14 cellular contexts compared by ENCODE assay signal in genomic region chr16:20762404-20763123, GRCh38. TPM values are rescaled to one million over a fixed set of nuclear protein-coding genes. Genes with fewer than 3 reads are reported as not detected.
DNase-seq lines count a peak whose midpoint lies in the region; ATAC-seq, FAIRE-seq and TF ChIP-seq lines count a peak whose summit lies in the region.
"Had no signal": no experiment of that assay in that cellular context is flagged by ENCODE, and none has a peak within 500 bp of the region (broad histone marks: within the 10 kb centered on the region; RNA-seq: fewer than 3 reads in every experiment).

No MANE protein-coding gene starts in this region.

- H3K27me3 ChIP-seq in breast epithelium (no peaks in the 10 kb centered on the region), mucosa of rectum (ENCODE audit: control insufficient read depth in 2 of 2, insufficient read depth in 2 of 2, low read length in 2 of 2) (no peaks in the 10 kb centered on the region), upper lobe of right lung (no peaks in the 10 kb centered on the region)
- H3K27me3 ChIP-seq: BLaER1 had no signal

- peak overlapping the region in 1 of 2 donors; percentile 70 for H3K27ac ChIP-seq in breast epithelium
- peak overlapping the region; percentile 76 to 83 for H3K27ac ChIP-seq in mucosa of rectum (ENCODE audit: low read depth in 2 of 2, low read length in 2 of 2)
- peak overlapping the region; percentile 88 for H3K27ac ChIP-seq in upper lobe of right lung
- H3K27ac ChIP-seq: BLaER1 had no signal

- intact Hi-C loops in MCF 10A (cut with micrococcal nuclease): no loop called here
- intact Hi-C loops in breast epithelium (cut with DNase I; ENCODE audit: low total_unique reads): no loop called here
- intact Hi-C loops in upper lobe of right lung (cut with DNase I): no loop called here

- BruUV-seq in MCF 10A (replicated peaks; lab: Mats Ljungman, UMichigan): no TSS peak

- no peak for FAIRE-seq in RCC 7860 (lab: Jason Lieb, UNC)
- FAIRE-seq: small intestine had no signal

- H3K9me3 Mint-ChIP-seq in MCF 10A (ENCODE audit: unreplicated experiment) (no peaks in the 10 kb centered on the region), endothelial cell (ENCODE audit: unreplicated experiment) (no peaks in the 10 kb centered on the region)
- no peaks in the 10 kb centered on the region for H3K9me3 Mint-ChIP-seq in activated T-helper 17 cell treated with anti-CD3 and anti-CD28 coated beads, Interleukin-2, amount 50 U/mL, for 72 hours

- H3K4me1 Mint-ChIP-seq in MCF 10A (ENCODE audit: insufficient read depth, unreplicated experiment) (peaks cover 12% of the 10 kb centered on the region), endothelial cell (ENCODE audit: unreplicated experiment) (peaks cover 5% of the 10 kb centered on the region)
- no peaks in the 10 kb centered on the region for H3K4me1 Mint-ChIP-seq in activated T-helper 17 cell treated with anti-CD3 and anti-CD28 coated beads, Interleukin-2, amount 50 U/mL, for 72 hours

- no peaks in the 10 kb centered on the region for H3K27me3 Mint-ChIP-seq in MCF 10A (ENCODE audit: insufficient read depth, unreplicated experiment)
- H3K27me3 Mint-ChIP-seq in activated T-helper 17 cell treated with anti-CD3 and anti-CD28 coated beads, Interleukin-2, amount 50 U/mL, for 72 hours: no peaks in the 10 kb centered on the region
- no peaks in the 10 kb centered on the region for H3K27me3 Mint-ChIP-seq in endothelial cell (ENCODE audit: unreplicated experiment)

- H3K4me3 ChIP-seq in breast epithelium (no peak overlapping the region), mucosa of rectum (ENCODE audit: low read length in 2 of 2) (peak overlapping the region in 1 of 2 donors; percentile 70), upper lobe of right lung (no peak overlapping the region)
- H3K4me3 ChIP-seq: BLaER1 had no signal

- peak overlapping the region; percentile 54 for H3K27ac Mint-ChIP-seq in MCF 10A (ENCODE audit: low read depth, unreplicated experiment)
- peak overlapping the region; percentile 76 for H3K27ac Mint-ChIP-seq in activated T-helper 17 cell treated with anti-CD3 and anti-CD28 coated beads, Interleukin-2, amount 50 U/mL, for 72 hours
- H3K27ac Mint-ChIP-seq in endothelial cell (ENCODE audit: unreplicated experiment): no peak overlapping the region

- H3K36me3 Mint-ChIP-seq in MCF 10A (ENCODE audit: insufficient read depth, unreplicated experiment) (no peaks in the 10 kb centered on the region), endothelial cell (ENCODE audit: low read depth, unreplicated experiment) (no peaks in the 10 kb centered on the region)
- H3K36me3 Mint-ChIP-seq in activated T-helper 17 cell treated with anti-CD3 and anti-CD28 coated beads, Interleukin-2, amount 50 U/mL, for 72 hours (ENCODE audit: low read depth): no peaks in the 10 kb centered on the region

- DNase-seq in MCF 10A (ENCODE audit: unreplicated experiment): no peak
- no peak for DNase-seq in breast epithelium (ENCODE audit: low spot score in 2 of 2)
- no peak for DNase-seq in upper lobe of right lung
- DNase-seq in endothelial cell (ENCODE audit: low spot score): no peak
- no peak for DNase-seq in RCC 7860 (ENCODE audit: low spot score)
- DNase-seq in activated gamma-delta T cell (lab: John Stamatoyannopoulos, UW): no peak
- DNase-seq: activated CD4-positive, CD25-positive, alpha-beta regulatory T cell; NCI-H1930; NCI-H82; SHP77; small intestine had no signal

- CTCF ChIA-PET in MCF 10A (lab: Yijun Ruan, JAX): interaction anchor here (1.0 kb wide), 2 partner anchors 11 to 22 kb away, joined by 3 to 4 read pairs; no protein-coding TSS in a partner anchor

- H3K4me1 ChIP-seq in breast epithelium: no peaks in the 10 kb centered on the region
- H3K4me1 ChIP-seq in mucosa of rectum (ENCODE audit: control insufficient read depth in 2 of 2, insufficient read depth in 2 of 2, low read length in 2 of 2): peaks cover 9 to 14% of the 10 kb centered on the region in 2 donors
- peaks cover 4% of the 10 kb centered on the region for H3K4me1 ChIP-seq in upper lobe of right lung

- H3K4me3 Mint-ChIP-seq in MCF 10A (ENCODE audit: unreplicated experiment) (peak overlapping the region; percentile 88), endothelial cell (ENCODE audit: unreplicated experiment) (no peak overlapping the region)
- peak overlapping the region; percentile 80 for H3K4me3 Mint-ChIP-seq in activated T-helper 17 cell treated with anti-CD3 and anti-CD28 coated beads, Interleukin-2, amount 50 U/mL, for 72 hours

- ATAC-seq in activated T-helper 17 cell treated with anti-CD3 and anti-CD28 coated beads, Interleukin-2, amount 50 U/mL, for 72 hours (replicated peaks): no peak
- ATAC-seq in upper lobe of right lung: no peak

- no peak for TF ChIP-seq POLR2A in breast epithelium (IDR thresholded peaks at IDR 0.05)

- TF ChIP-seq CTCF in MCF 10A (IDR thresholded peaks at IDR 0.05; ENCODE audit: unreplicated experiment): no peak
- no peak for TF ChIP-seq CTCF in breast epithelium (IDR thresholded peaks at IDR 0.05)
- no peak for TF ChIP-seq CTCF in upper lobe of right lung (IDR thresholded peaks at IDR 0.05)
- TF ChIP-seq CTCF in endothelial cell (IDR thresholded peaks at IDR 0.05; ENCODE audit: unreplicated experiment): no peak

- no peaks in the 10 kb centered on the region for H3K36me3 ChIP-seq in breast epithelium
- no peaks in the 10 kb centered on the region for H3K36me3 ChIP-seq in mucosa of rectum (ENCODE audit: control insufficient read depth in 2 of 2, insufficient read depth in 2 of 2, low read length in 2 of 2)
- no peaks in the 10 kb centered on the region for H3K36me3 ChIP-seq in upper lobe of right lung
- H3K36me3 ChIP-seq: BLaER1 had no signal

- POLR2A ChIA-PET in MCF 10A (lab: Yijun Ruan, JAX): interaction anchor here (0.7 to 1.2 kb wide), 2 partner anchors 44 to 397 kb away, joined by 3 to 7 read pairs; partner anchors contain the start of genes ERI2 and REXO5

- H3K9me3 ChIP-seq in breast epithelium (no peaks in the 10 kb centered on the region), mucosa of rectum (ENCODE audit: control insufficient read depth in 2 of 2, low read length in 2 of 2) (no peaks in the 10 kb centered on the region), upper lobe of right lung (no peaks in the 10 kb centered on the region)

- no peak overlapping the region for H3K9ac ChIP-seq in mucosa of rectum (ENCODE audit: low read depth in 1 of 2, low read length in 2 of 2)
- H3K9ac ChIP-seq: BLaER1 had no signal

RNA-seq across cellular contexts. Expression of gene ACSM3, which starts 1.2 kb away (rescaled TPM):
- 2.0 and 2.3 TPM in 2 replicates for total RNA-seq in MCF 10A (2022)
- 10 to 100 TPM in 2 of 3 donors, under 1 TPM in 1; 0.80 to 60.2 (median 22.9) TPM for total RNA-seq in breast epithelium
- 10 to 100 TPM; 13.3 to 15.1 TPM for total RNA-seq in activated T-helper 17 cell treated with anti-CD3 and anti-CD28 coated beads, Interleukin-2, amount 50 U/mL, for 72 hours
- total RNA-seq in upper lobe of right lung: 34.3 TPM
- total RNA-seq in endothelial cell (ENCODE audit: unreplicated experiment): 10.3 TPM

RNA-seq across cellular contexts. Expression of gene THUMPD1, which starts 20.9 kb away (rescaled TPM):
- 26.5 and 38.7 TPM in 2 replicates for total RNA-seq in MCF 10A (2022)
- total RNA-seq in breast epithelium: 100 to 1,000 TPM in 1 of 3 donors, 10 to 100 TPM in 2; 70.5 to 109 (median 76.3) TPM
- total RNA-seq in activated T-helper 17 cell treated with anti-CD3 and anti-CD28 coated beads, Interleukin-2, amount 50 U/mL, for 72 hours: 10 to 100 TPM; 28.7 to 42.8 TPM
- 40.7 TPM for total RNA-seq in upper lobe of right lung
- 32.2 TPM for total RNA-seq in endothelial cell (ENCODE audit: unreplicated experiment)

RNA-seq across cellular contexts. Expression of gene ERI2, which starts 43.7 kb away (rescaled TPM):
- total RNA-seq in MCF 10A (2022) (26.8 and 28.4 TPM in 2 replicates), breast epithelium (10 to 100 TPM; 21.8 to 33.2 (median 26.2) TPM), upper lobe of right lung (16.5 TPM), endothelial cell (ENCODE audit: unreplicated experiment) (7.1 TPM)
- total RNA-seq in activated T-helper 17 cell treated with anti-CD3 and anti-CD28 coated beads, Interleukin-2, amount 50 U/mL, for 72 hours: 10 to 100 TPM; 18.1 to 21.8 TPM

RNA-seq across cellular contexts. Expression of gene REXO5, which starts 43.8 kb away (rescaled TPM):
- total RNA-seq in MCF 10A (2022): 3.8 and 6.1 TPM in 2 replicates
- total RNA-seq in breast epithelium: 10 to 100 TPM in 1 of 3 donors, 1 to 10 TPM in 2; 4.8 to 13.2 (median 5.9) TPM
- 10 to 100 TPM in 1 of 2 donors, 1 to 10 TPM in 1; 9.7 to 11.4 TPM for total RNA-seq in activated T-helper 17 cell treated with anti-CD3 and anti-CD28 coated beads, Interleukin-2, amount 50 U/mL, for 72 hours
- total RNA-seq in upper lobe of right lung: 1.4 TPM
- total RNA-seq in endothelial cell (ENCODE audit: unreplicated experiment): 2.4 TPM
